ENCODE assay signal across 14 cellular contexts in genomic region chr11:44199816-44200215, GRCh38.
A peak's percentile ranks its signal among the peaks of the same experiment; 100 is the strongest.
DNase-seq lines count a peak whose midpoint lies in the region; ATAC-seq lines count a peak whose summit lies in the region.
"Had no signal": no experiment of that assay in that cellular context is flagged by ENCODE, and none has a peak within 500 bp of the region (broad histone marks: within the 10 kb centered on the region; RNA-seq: fewer than 3 reads in every experiment).

No MANE protein-coding gene starts in this region.

- peak overlapping the region; percentile 10 for H3K9ac ChIP-seq in iPS-15b (ENCODE audit: low read depth, low read length)

- intact Hi-C loops in posterior vena cava (cut with DNase I), result no loop called here

- no peaks in the 10 kb centered on the region for H3K9me3 ChIP-seq in iPS-15b (ENCODE audit: control insufficient read depth, insufficient read depth, low read length)

- no peaks in the 10 kb centered on the region for H3K36me3 ChIP-seq in iPS-15b (ENCODE audit: control insufficient read depth, insufficient read depth, low read length)

- no peaks in the 10 kb centered on the region for H3K27me3 ChIP-seq in iPS-15b (ENCODE audit: control insufficient read depth, insufficient read depth, low read length)

- ATAC-seq in HG03196 (IDR thresholded peaks at IDR 0.05; ENCODE audit: unreplicated experiment), result no peak

- no peak overlapping the region for H3K4me3 ChIP-seq in iPS-15b (ENCODE audit: low read depth, low read length)

- DNase-seq in NCI-H2029 treated with DMSO at 0.1 percent for 48 hours (lab: John Stamatoyannopoulos, UW) (peak; percentile 7), NCI-H2029 (lab: John Stamatoyannopoulos, UW) (no peak), NCI-H69 (lab: John Stamatoyannopoulos, UW) (peak; percentile 9), posterior vena cava (ENCODE audit: low spot score) (no peak), EL (no peak), dermis blood vessel endothelial cell (no peak)
- DNase-seq: Calu3; CD4-positive, alpha-beta memory T cell; DMS53; GOT3; NCI-H1436 treated with DMSO at 0.1 percent for 48 hours; SIG-M5 had no signal

- peaks cover 22% of the 10 kb centered on the region for H3K4me1 ChIP-seq in iPS-15b (ENCODE audit: control insufficient read depth, insufficient read depth, low read length)

Comparison
In these comparisons a context has a peak if more than half of its experiments do, and no peak if none do; other contexts are left out.
1. DNase-seq: peak in NCI-H2029 treated with DMSO at 0.1 percent for 48 hours (single experiment) and NCI-H69 (single experiment); none in NCI-H2029 (single experiment), posterior vena cava (single experiment), EL (single experiment) and dermis blood vessel endothelial cell (single experiment).